Comparison of ENCODE assay signal across 8 cellular contexts in genomic region chr10:16612148-16612742, GRCh38.
DNase-seq lines count a peak whose midpoint lies in the region; TF ChIP-seq lines count a peak whose summit lies in the region.
"Had no signal": no experiment of that assay in that cellular context is flagged by ENCODE, and none has a peak within 500 bp of the region (broad histone marks: within the 10 kb centered on the region; RNA-seq: fewer than 3 reads in every experiment).

No MANE protein-coding gene starts in this region.

- DNase-seq in GM13976 (ENCODE audit: low spot score), result peak; percentile 51
- DNase-seq in MM.1S, result peak; percentile 63
- peak; percentile 22 for DNase-seq in mammary epithelial cell
- peak; percentile 21 for DNase-seq in mucosa of gallbladder (ENCODE audit: low spot score)
- DNase-seq in Ammon's horn (ENCODE audit: low spot score), result no peak
- DNase-seq in NCI-H1436 treated with DMSO at 0.1 percent for 48 hours (lab: John Stamatoyannopoulos, UW), result no peak
- DNase-seq in smooth muscle cell (lab: John Stamatoyannopoulos, UW; ENCODE audit: unreplicated experiment), result no peak
- DNase-seq: NK-92 treated with Interleukin-12 subunit alpha and Interleukin-12 subunit beta, amount 100 ng/mL, for 24 hours had no signal

- no peaks in the 10 kb centered on the region for H3K79me2 ChIP-seq in MM.1S (ENCODE audit: low read length)
- no peaks in the 10 kb centered on the region for H3K79me2 ChIP-seq in mammary epithelial cell (ENCODE audit: insufficient read depth, low read length)
- H3K79me2 ChIP-seq in smooth muscle cell (ENCODE audit: low read depth), result peaks cover 8% of the 10 kb centered on the region

- BruUV-seq in mammary epithelial cell (replicated peaks; lab: Mats Ljungman, UMichigan), result no TSS peak

- 81% methylated on average over 4 of the region's 4 CpGs for WGBS in mammary epithelial cell (ENCODE audit: low coverage, missing lambda C conversion rate)
- WGBS in smooth muscle cell (ENCODE audit: low lambda C conversion rate), result 70% methylated on average over 4 of the region's 4 CpGs

- H3K4me1 ChIP-seq in MM.1S (ENCODE audit: low read length) (no peaks in the 10 kb centered on the region), mammary epithelial cell (ENCODE audit: insufficient read depth, low read length) (no peaks in the 10 kb centered on the region), smooth muscle cell (ENCODE audit: low read depth) (no peaks in the 10 kb centered on the region)

- H3K4me3 ChIP-seq in MM.1S (ENCODE audit: low read length) (no peak overlapping the region), mammary epithelial cell (replicated peaks in 1 of 3; ENCODE audit: insufficient read depth in 1 of 3, low read depth in 2 of 3, low read length in 3 of 3) (no peak overlapping the region), smooth muscle cell (no peak overlapping the region)

- H3K9ac ChIP-seq in MM.1S (ENCODE audit: low read length) (no peak overlapping the region), mammary epithelial cell (ENCODE audit: insufficient read depth, low read length) (no peak overlapping the region), smooth muscle cell (ENCODE audit: low read depth) (no peak overlapping the region)

- in situ Hi-C loops in GM13976 (cut with MboI; ENCODE audit: low sequenced_read_pairs, unreplicated experiment) (no loop called here), mammary epithelial cell (cut with MboI; ENCODE audit: low sequenced_read_pairs in 2 of 2) (no loop called here)

- H3K27ac ChIP-seq in MM.1S (ENCODE audit: low read length) (no peak overlapping the region), mammary epithelial cell (ENCODE audit: insufficient read depth, low read depth, low read length) (no peak overlapping the region), smooth muscle cell (ENCODE audit: low read depth) (no peak overlapping the region)

- CTCF ChIA-PET in mammary epithelial cell (lab: Charles Lee; ENCODE audit: low non-redundant PET), result no interaction called here

- no peaks in the 10 kb centered on the region for H3K9me2 ChIP-seq in MM.1S (replicated peaks; ENCODE audit: insufficient read depth, low read length)

- no peaks in the 10 kb centered on the region for H3K27me3 ChIP-seq in MM.1S (replicated peaks; ENCODE audit: insufficient read depth, low read length)
- no peaks in the 10 kb centered on the region for H3K27me3 ChIP-seq in mammary epithelial cell (ENCODE audit: insufficient read depth, low read length)
- no peaks in the 10 kb centered on the region for H3K27me3 ChIP-seq in smooth muscle cell (ENCODE audit: low read depth)

- H3K36me3 ChIP-seq in MM.1S (replicated peaks; ENCODE audit: insufficient read depth, low read length) (no peaks in the 10 kb centered on the region), mammary epithelial cell (ENCODE audit: insufficient read depth, low read length) (no peaks in the 10 kb centered on the region), smooth muscle cell (ENCODE audit: low read depth) (no peaks in the 10 kb centered on the region)

- no peak for TF ChIP-seq CTCF in GM13976 (IDR thresholded peaks at IDR 0.05; ENCODE audit: borderline replicate concordance, control extremely low read depth, extremely low read depth, insufficient read depth, missing control alignments)
- TF ChIP-seq CTCF in MM.1S (IDR thresholded peaks at IDR 0.05; ENCODE audit: low read length), result no peak
- TF ChIP-seq CTCF in mammary epithelial cell (conservative IDR thresholded peaks at IDR 0.05 in 1 of 2, IDR thresholded peaks at IDR 0.05 in 1 of 2; ENCODE audit: extremely low read depth in 1 of 2, insufficient read depth in 1 of 2, low read depth in 1 of 2, low read length in 2 of 2), result no peak
- no peak for TF ChIP-seq CTCF in smooth muscle cell (IDR thresholded peaks at IDR 0.05; ENCODE audit: borderline replicate concordance, insufficient read depth, poor library complexity, severe bottlenecking)

- H2AFZ ChIP-seq in MM.1S (ENCODE audit: low read length) (no peak overlapping the region), mammary epithelial cell (ENCODE audit: low read depth, low read length) (no peak overlapping the region), smooth muscle cell (ENCODE audit: low read depth) (no peak overlapping the region)

- H4K20me1 ChIP-seq in MM.1S (ENCODE audit: insufficient read depth, low read length) (no peaks in the 10 kb centered on the region), mammary epithelial cell (ENCODE audit: insufficient read depth, low read length) (no peaks in the 10 kb centered on the region), smooth muscle cell (ENCODE audit: low read depth) (peaks cover 87% of the 10 kb centered on the region)

- dilution Hi-C loops in mammary epithelial cell (cut with HindIII; ENCODE audit: low sequenced_read_pairs), result no loop called here

- H3K4me2 ChIP-seq in MM.1S (ENCODE audit: low read depth, low read length) (no peak overlapping the region), mammary epithelial cell (ENCODE audit: insufficient read depth, low read depth, low read length) (no peak overlapping the region), smooth muscle cell (no peak overlapping the region)

- no peaks in the 10 kb centered on the region for H3K9me3 ChIP-seq in MM.1S (replicated peaks; ENCODE audit: insufficient read depth, low read length)
- H3K9me3 ChIP-seq in mammary epithelial cell (replicated peaks; ENCODE audit: insufficient read depth, low read length), result peaks cover 2% of the 10 kb centered on the region
- H3K9me3 ChIP-seq in smooth muscle cell (replicated peaks; ENCODE audit: low read depth), result peaks cover 5% of the 10 kb centered on the region

- intact Hi-C loops in mammary epithelial cell (cut with micrococcal nuclease), result no loop called here

- no peaks in the 10 kb centered on the region for H3F3A ChIP-seq in MM.1S (ENCODE audit: insufficient read depth, low read length)
- no peaks in the 10 kb centered on the region for H3F3A ChIP-seq in smooth muscle cell (ENCODE audit: low read depth)

Comparison
In these comparisons a context has a peak if more than half of its experiments do, and no peak if none do; other contexts are left out.
1. DNase-seq: peak in GM13976 (single experiment), MM.1S (single experiment), mammary epithelial cell (single experiment) and mucosa of gallbladder (single experiment); none in Ammon's horn (single experiment), NCI-H1436 treated with DMSO at 0.1 percent for 48 hours (single experiment) and smooth muscle cell (single experiment).